ENCODE assay signal across 25 cellular contexts in genomic region chrX:140431521-140431920, GRCh38.
A peak's percentile ranks its signal among the peaks of the same experiment; 100 is the strongest.
DNase-seq lines count a peak whose midpoint lies in the region; ATAC-seq, FAIRE-seq and TF ChIP-seq lines count a peak whose summit lies in the region.
"Had no signal": no experiment of that assay in that cellular context is flagged by ENCODE, and none has a peak within 500 bp of the region (broad histone marks: within the 10 kb centered on the region; RNA-seq: fewer than 3 reads in every experiment).

No MANE protein-coding gene starts in this region.

- FAIRE-seq in astrocyte (lab: Jason Lieb, UNC): peak; percentile 88
- FAIRE-seq: A549, G401.6, GM12891, GM18507, HTR-8/SVneo had no signal

- no peak overlapping the region for H3K4me3 ChIP-seq in AG10803 (ENCODE audit: low read length)
- no peak overlapping the region for H3K4me3 ChIP-seq in astrocyte (ENCODE audit: insufficient read depth, low read depth, low read length)
- no peak overlapping the region for H3K4me3 ChIP-seq in fibroblast of lung (replicated peaks in 1 of 4; ENCODE audit: control extremely low read depth in 1 of 4, insufficient read depth in 1 of 4, low read depth in 3 of 4, low read length in 4 of 4)
- H3K4me3 ChIP-seq: A549, GM23338, PC-9, SK-N-MC had no signal

- H3K79me2 ChIP-seq in astrocyte (ENCODE audit: insufficient read depth, low read length): no peaks in the 10 kb centered on the region
- no peaks in the 10 kb centered on the region for H3K79me2 ChIP-seq in fibroblast of lung (ENCODE audit: control insufficient read depth, insufficient read depth, low read length)

- H3K27me3 Mint-ChIP-seq in astrocyte (ENCODE audit: low read depth, unreplicated experiment): peaks cover 11% of the 10 kb centered on the region
- H3K27me3 Mint-ChIP-seq: CD4-positive, CD25-positive, alpha-beta regulatory T cell had no signal

- H3K4me3 Mint-ChIP-seq in astrocyte (ENCODE audit: unreplicated experiment): no peak overlapping the region
- H3K4me3 Mint-ChIP-seq: B cell; CD4-positive, CD25-positive, alpha-beta regulatory T cell; GM23338 had no signal

- H4K20me1 ChIP-seq in astrocyte (ENCODE audit: insufficient read depth, low read length) (no peaks in the 10 kb centered on the region), fibroblast of lung (ENCODE audit: control insufficient read depth, extremely low read depth, insufficient read depth, low read length) (no peaks in the 10 kb centered on the region)

- no peak overlapping the region for H3K27ac ChIP-seq in astrocyte (ENCODE audit: low read depth, low read length)
- H3K27ac ChIP-seq in fibroblast of lung (ENCODE audit: insufficient read depth, low read length): no peak overlapping the region
- H3K27ac ChIP-seq: A549, PC-9, SK-N-MC had no signal

- DNase-seq in AG10803 (ENCODE audit: low read depth) (peak; percentile 54), HS-5 (ENCODE audit: low read depth) (peak; percentile 46), astrocyte (ENCODE audit: low read depth) (peak; percentile 69), fibroblast of lung (ENCODE audit: low read depth in 2 of 2) (peak; percentile 6 to 74), NCI-H2227 treated with DMSO at 0.1 percent for 48 hours (lab: John Stamatoyannopoulos, UW) (no peak), NCI-H2029 (lab: John Stamatoyannopoulos, UW) (no peak)
- DNase-seq in activated CD4-positive, alpha-beta T cell treated with anti-CD3 and anti-CD28 coated beads for 4 hours: no peak
- DNase-seq: Calu3; CD4-positive, CD25-positive, alpha-beta regulatory T cell; DMS79; NCI-H1436; NCI-H2029 treated with DMSO at 0.1 percent for 48 hours; NCI-H2171 treated with DMSO at 0.1 percent for 48 hours; NCI-H510A treated with DMSO at 0.1 percent for 48 hours; NCI-H82; PC-9 had no signal

- H3K9me3 ChIP-seq in astrocyte (ENCODE audit: insufficient read depth, low read depth, low read length) (no peaks in the 10 kb centered on the region), fibroblast of lung (ENCODE audit: control insufficient read depth, insufficient read depth, low read depth, low read length) (no peaks in the 10 kb centered on the region)
- H3K9me3 ChIP-seq: A549 had no signal

- H3K27ac Mint-ChIP-seq in astrocyte (ENCODE audit: unreplicated experiment): peak overlapping the region; percentile 77
- H3K27ac Mint-ChIP-seq: B cell; CD4-positive, CD25-positive, alpha-beta regulatory T cell; GM23338 had no signal

- H3K9ac ChIP-seq in astrocyte (ENCODE audit: low read length): no peak overlapping the region
- no peak overlapping the region for H3K9ac ChIP-seq in fibroblast of lung (ENCODE audit: insufficient read depth, low read length)

- H3K27me3 ChIP-seq in astrocyte (ENCODE audit: insufficient read depth, low read length) (no peaks in the 10 kb centered on the region), fibroblast of lung (ENCODE audit: control insufficient read depth, insufficient read depth, low read length) (no peaks in the 10 kb centered on the region)

- no peak for ATAC-seq in HG03159 (IDR thresholded peaks at IDR 0.05; ENCODE audit: unreplicated experiment)
- ATAC-seq: A549, GM23338 had no signal

- H3K4me2 ChIP-seq in astrocyte (ENCODE audit: low read length): no peak overlapping the region
- H3K4me2 ChIP-seq in fibroblast of lung (ENCODE audit: extremely low read depth, insufficient read depth, low read length): no peak overlapping the region
- H3K4me2 ChIP-seq: A549, GM23338, PC-9 had no signal

- H3K4me1 ChIP-seq in astrocyte (ENCODE audit: insufficient read depth, low read length) (no peaks in the 10 kb centered on the region), fibroblast of lung (ENCODE audit: control insufficient read depth, extremely low read depth, insufficient read depth, low read length) (no peaks in the 10 kb centered on the region)
- H3K4me1 ChIP-seq: A549 had no signal

- no peak overlapping the region for H2AFZ ChIP-seq in astrocyte (ENCODE audit: low read depth, low read length)
- no peak overlapping the region for H2AFZ ChIP-seq in fibroblast of lung (ENCODE audit: low read length)
- H2AFZ ChIP-seq: GM23338, PC-9 had no signal

- no peaks in the 10 kb centered on the region for H3K36me3 ChIP-seq in astrocyte (ENCODE audit: insufficient read depth, low read length)
- H3K36me3 ChIP-seq in fibroblast of lung (ENCODE audit: control insufficient read depth, insufficient read depth, low read length): no peaks in the 10 kb centered on the region

- H3K9me3 Mint-ChIP-seq in astrocyte (ENCODE audit: unreplicated experiment): no peaks in the 10 kb centered on the region
- H3K9me3 Mint-ChIP-seq: GM23338 had no signal

- no peak for TF ChIP-seq CTCF in AG10803 (conservative IDR thresholded peaks at IDR 0.05; ENCODE audit: low read length)
- no peak for TF ChIP-seq CTCF in astrocyte (IDR thresholded peaks at IDR 0.05; ENCODE audit: insufficient read depth, low read depth, low read length)
- no peak for TF ChIP-seq CTCF in fibroblast of lung (conservative IDR thresholded peaks at IDR 0.05 in 1 of 2, IDR thresholded peaks at IDR 0.05 in 1 of 2; ENCODE audit: low read depth in 1 of 2, low read length in 2 of 2)

- no peaks in the 10 kb centered on the region for H3K4me1 Mint-ChIP-seq in astrocyte (ENCODE audit: low read depth, unreplicated experiment)
- H3K4me1 Mint-ChIP-seq: B cell; CD4-positive, CD25-positive, alpha-beta regulatory T cell; GM23338 had no signal

- no peaks in the 10 kb centered on the region for H3K36me3 Mint-ChIP-seq in astrocyte (ENCODE audit: low read depth, unreplicated experiment)
- H3K36me3 Mint-ChIP-seq: CD4-positive, CD25-positive, alpha-beta regulatory T cell had no signal

Comparison
In these comparisons a context has a peak if more than half of its experiments do, and no peak if none do; other contexts are left out.
1. DNase-seq: peak in AG10803 (single experiment), HS-5 (single experiment), astrocyte (single experiment) and fibroblast of lung (2 of 2); none in activated CD4-positive, alpha-beta T cell treated with anti-CD3 and anti-CD28 coated beads for 4 hours (0 of 2), NCI-H2227 treated with DMSO at 0.1 percent for 48 hours (single experiment) and NCI-H2029 (single experiment).